ENCODE assay signal across 15 cellular contexts in genomic region chr6:30100154-30100553, GRCh38. TPM values are rescaled to one million over a fixed set of nuclear protein-coding genes. Genes with fewer than 3 reads are reported as not detected.
A peak's percentile ranks its signal among the peaks of the same experiment; 100 is the strongest.
DNase-seq lines count a peak whose midpoint lies in the region; ATAC-seq and TF ChIP-seq lines count a peak whose summit lies in the region.
"Had no signal": no experiment of that assay in that cellular context is flagged by ENCODE, and none has a peak within 500 bp of the region (broad histone marks: within the 10 kb centered on the region; RNA-seq: fewer than 3 reads in every experiment).

No MANE protein-coding gene starts in this region.

- no peaks in the 10 kb centered on the region for H3K36me3 ChIP-seq in CD4-positive, CD25-positive, alpha-beta regulatory T cell (ENCODE audit: control insufficient read depth, insufficient read depth, low read length)
- H3K36me3 ChIP-seq in breast epithelium (no peaks in the 10 kb centered on the region), tibial artery (no peaks in the 10 kb centered on the region)
- H3K36me3 ChIP-seq: MG63 had no signal

- H3K27me3 Mint-ChIP-seq in CD4-positive, CD25-positive, alpha-beta regulatory T cell: peaks cover 85% of the 10 kb centered on the region
- H3K27me3 Mint-ChIP-seq in HFFc6 (ENCODE audit: insufficient read depth): peaks cover 36% of the 10 kb centered on the region
- peaks cover 68 to 77% (median 70%) of the 10 kb centered on the region in 3 donors for H3K27me3 Mint-ChIP-seq in naive B cell

- no peak overlapping the region for H3K27ac ChIP-seq in CD4-positive, CD25-positive, alpha-beta regulatory T cell (ENCODE audit: insufficient read depth, low read length, poor library complexity, severe bottlenecking)
- H3K27ac ChIP-seq in breast epithelium (peak overlapping the region; percentile 88 to 93), tibial artery (no peak overlapping the region)

- H3K4me3 ChIP-seq in CD4-positive, CD25-positive, alpha-beta regulatory T cell (ENCODE audit: low read depth, low read length): no peak overlapping the region
- H3K4me3 ChIP-seq in breast epithelium (peak overlapping the region in 2 of 3 donors; percentile 51 to 68), tibial artery (peak overlapping the region in 1 of 2 donors; percentile 20)
- H3K4me3 ChIP-seq: MG63 had no signal

- in situ Hi-C loops in KBM-7 (cut with MboI; ENCODE audit: low pct_unique_long_range_greater_than_20kb, low sequenced_read_pairs): no loop called here

- H3K36me3 Mint-ChIP-seq in CD4-positive, CD25-positive, alpha-beta regulatory T cell: no peaks in the 10 kb centered on the region
- no peaks in the 10 kb centered on the region for H3K36me3 Mint-ChIP-seq in HFFc6 (ENCODE audit: low read depth)
- no peaks in the 10 kb centered on the region for H3K36me3 Mint-ChIP-seq in naive B cell

- H3K9me3 Mint-ChIP-seq in CD4-positive, CD25-positive, alpha-beta regulatory T cell: peaks cover 0 to 3% (median 0%) of the 10 kb centered on the region in 7 donors
- H3K9me3 Mint-ChIP-seq in HFFc6 (no peaks in the 10 kb centered on the region), naive B cell (peaks cover 0 to 5% (median 0%) of the 10 kb centered on the region in 7 donors)

- peaks cover 55% of the 10 kb centered on the region for H3K27me3 ChIP-seq in CD4-positive, CD25-positive, alpha-beta regulatory T cell (ENCODE audit: control insufficient read depth, insufficient read depth, low read length)
- H3K27me3 ChIP-seq in breast epithelium (peaks cover 0 to 9% of the 10 kb centered on the region in 2 donors), tibial artery (peaks cover 0 to 54% of the 10 kb centered on the region in 2 donors)
- H3K27me3 ChIP-seq: foreskin keratinocyte had no signal

- intact Hi-C loops in breast epithelium (cut with DNase I; ENCODE audit: low total_unique reads): no loop called here
- intact Hi-C loops in tibial artery (cut with DNase I; ENCODE audit: low total_unique reads): loop anchor here (5.0 kb wide), 2 partner anchors 33 to 37 kb away; partner anchors contain the start of genes PPP1R11 and TRIM40

- DNase-seq in CD4-positive, CD25-positive, alpha-beta regulatory T cell: no peak
- no peak for DNase-seq in HFFc6
- no peak for DNase-seq in breast epithelium (ENCODE audit: low spot score in 2 of 2)
- no peak for DNase-seq in naive B cell
- no peak for DNase-seq in MV-4-11 (lab: John Stamatoyannopoulos, UW)
- no peak for DNase-seq in KBM-7
- no peak for DNase-seq in stimulated activated naive CD4-positive, alpha-beta T cell (lab: John Stamatoyannopoulos, UW)
- no peak for DNase-seq in tibial artery
- DNase-seq: MG63, NCI-H774 had no signal

- TF ChIP-seq CTCF in HFFc6 (IDR thresholded peaks at IDR 0.05) (no peak), breast epithelium (IDR thresholded peaks at IDR 0.05) (no peak), tibial artery (IDR thresholded peaks at IDR 0.05) (no peak)

- H3K27ac Mint-ChIP-seq in CD4-positive, CD25-positive, alpha-beta regulatory T cell: peak overlapping the region in 1 of 3 donors; percentile 8
- H3K27ac Mint-ChIP-seq in HFFc6 (no peak overlapping the region), naive B cell (peak overlapping the region in 2 of 6 donors; percentile 39 to 80)

- ATAC-seq in CD4-positive, CD25-positive, alpha-beta regulatory T cell (ENCODE audit: low read depth in 2 of 2): no peak
- no peak for ATAC-seq in naive B cell (ENCODE audit: low read depth in 2 of 2)

- TF ChIP-seq POLR2A in breast epithelium (IDR thresholded peaks at IDR 0.05): no peak

- H3K4me1 ChIP-seq in CD4-positive, CD25-positive, alpha-beta regulatory T cell (ENCODE audit: control insufficient read depth, insufficient read depth, low read length, poor library complexity, severe bottlenecking): peaks cover 37% of the 10 kb centered on the region
- H3K4me1 ChIP-seq in breast epithelium (peaks cover 4 to 19% of the 10 kb centered on the region in 2 donors), tibial artery (peaks cover 0 to 38% (median 27%) of the 10 kb centered on the region in 4 donors)

- H3K4me1 Mint-ChIP-seq in CD4-positive, CD25-positive, alpha-beta regulatory T cell: peaks cover 14 to 57% (median 32%) of the 10 kb centered on the region in 4 donors
- H3K4me1 Mint-ChIP-seq in HFFc6 (ENCODE audit: low read depth): peaks cover 44% of the 10 kb centered on the region
- peaks cover 35 to 39% (median 36%) of the 10 kb centered on the region in 3 donors for H3K4me1 Mint-ChIP-seq in naive B cell

- H3K4me3 Mint-ChIP-seq in CD4-positive, CD25-positive, alpha-beta regulatory T cell: peak overlapping the region; percentile 3 to 57 (median 30)
- H3K4me3 Mint-ChIP-seq in HFFc6: peak overlapping the region; percentile 78
- H3K4me3 Mint-ChIP-seq in naive B cell: peak overlapping the region; percentile 23 to 85 (median 72)

- no peaks in the 10 kb centered on the region for H3K9me3 ChIP-seq in CD4-positive, CD25-positive, alpha-beta regulatory T cell (ENCODE audit: control insufficient read depth in 2 of 2, low read length in 2 of 2)
- H3K9me3 ChIP-seq in breast epithelium (no peaks in the 10 kb centered on the region), tibial artery (no peaks in the 10 kb centered on the region)
- H3K9me3 ChIP-seq: MG63 had no signal

RNA-seq across cellular contexts. Expression of gene TRIM31, which starts 12.7 kb away (rescaled TPM):
- total RNA-seq in CD4-positive, CD25-positive, alpha-beta regulatory T cell: not detected
- polyA plus RNA-seq in CD4-positive, CD25-positive, alpha-beta regulatory T cell: under 1 TPM in 2 of 4 donors, not detected in 2; 0.13 to 0.18 TPM
- total RNA-seq in HFFc6 (2021; fragmentation: NEBNext Ultra II Directional; extraction: Animal tissue kit (Norgen Biotek cat#: 25700)): not detected
- 1 to 10 TPM in 1 of 3 donors, not detected in 2; 3.3 TPM for total RNA-seq in breast epithelium
- not detected for polyA plus RNA-seq in naive B cell (ENCODE audit: low read depth in 6 of 6)
- total RNA-seq: cerebellum; mesenteric fat pad; skeletal muscle tissue; T-helper 1 cell treated with Interleukin-12 subunit alpha and Interleukin-12 subunit beta and Interleukin-4 antibody, amounts not matched to agents 30 ng/mL and 1 ng/mL, for 36 hours had no signal

RNA-seq across cellular contexts. Expression of gene RNF39, which starts 24.6 kb away (rescaled TPM):
- not detected for total RNA-seq in CD4-positive, CD25-positive, alpha-beta regulatory T cell
- under 1 TPM in 2 of 4 donors, not detected in 2; 0.14 to 0.23 TPM for polyA plus RNA-seq in CD4-positive, CD25-positive, alpha-beta regulatory T cell
- total RNA-seq in HFFc6 (2021; fragmentation: NEBNext Ultra II Directional; extraction: Animal tissue kit (Norgen Biotek cat#: 25700)): not detected
- 10 to 100 TPM in 2 of 3 donors, not detected in 1; 11.1 to 40.0 TPM for total RNA-seq in breast epithelium
- polyA plus RNA-seq in naive B cell (ENCODE audit: low read depth in 6 of 6): under 1 TPM in 2 of 6 donors, not detected in 4; 0.14 to 0.15 TPM
- total RNA-seq: mesenteric fat pad; skeletal muscle tissue; T-helper 1 cell treated with Interleukin-12 subunit alpha and Interleukin-12 subunit beta and Interleukin-4 antibody, amounts not matched to agents 30 ng/mL and 1 ng/mL, for 36 hours had no signal

RNA-seq across cellular contexts. Expression of gene PPP1R11, which starts 33.2 kb away (rescaled TPM):
- total RNA-seq in CD4-positive, CD25-positive, alpha-beta regulatory T cell: 59.4 TPM
- polyA plus RNA-seq in CD4-positive, CD25-positive, alpha-beta regulatory T cell: 100 to 1,000 TPM in 1 of 4 donors, 10 to 100 TPM in 3; 91.1 to 101 (median 96.0) TPM
- 10 to 100 TPM; 47.1 to 61.7 (median 53.2) TPM for total RNA-seq in HFFc6 (2021; fragmentation: NEBNext Ultra II Directional; extraction: Animal tissue kit (Norgen Biotek cat#: 25700))
- total RNA-seq in breast epithelium: 10 to 100 TPM; 28.2 to 43.5 (median 35.8) TPM
- polyA plus RNA-seq in naive B cell (ENCODE audit: low read depth in 6 of 6): 100 to 1,000 TPM in 2 of 6 donors, 10 to 100 TPM in 4; 70.9 to 101 (median 84.8) TPM

RNA-seq across cellular contexts. Expression of gene TRIM40, which starts 35.8 kb away (rescaled TPM):
- total RNA-seq in CD4-positive, CD25-positive, alpha-beta regulatory T cell: 0.39 TPM
- not detected for polyA plus RNA-seq in CD4-positive, CD25-positive, alpha-beta regulatory T cell
- not detected for total RNA-seq in HFFc6 (2021; fragmentation: NEBNext Ultra II Directional; extraction: Animal tissue kit (Norgen Biotek cat#: 25700))
- total RNA-seq in breast epithelium: under 1 TPM in 1 of 3 donors, not detected in 2; 0.33 TPM
- polyA plus RNA-seq in naive B cell (ENCODE audit: low read depth in 6 of 6): not detected
- total RNA-seq: cerebellum; foreskin keratinocyte; mesenteric fat pad; skeletal muscle tissue; T-helper 1 cell treated with Interleukin-12 subunit alpha and Interleukin-12 subunit beta and Interleukin-4 antibody, amounts not matched to agents 30 ng/mL and 1 ng/mL, for 36 hours had no signal
- polyA plus RNA-seq: foreskin keratinocyte had no signal

RNA-seq across cellular contexts. Expression of gene POLR1H, which starts 39.1 kb away (rescaled TPM):
- 37.8 TPM for total RNA-seq in CD4-positive, CD25-positive, alpha-beta regulatory T cell
- 100 to 1,000 TPM; 108 to 133 (median 122) TPM for polyA plus RNA-seq in CD4-positive, CD25-positive, alpha-beta regulatory T cell
- total RNA-seq in HFFc6 (2021; fragmentation: NEBNext Ultra II Directional; extraction: Animal tissue kit (Norgen Biotek cat#: 25700)): 10 to 100 TPM; 18.6 to 28.3 (median 23.9) TPM
- total RNA-seq in breast epithelium: 10 to 100 TPM; 14.2 to 39.7 (median 24.1) TPM
- polyA plus RNA-seq in naive B cell (ENCODE audit: low read depth in 6 of 6): 100 to 1,000 TPM in 1 of 6 donors, 10 to 100 TPM in 5; 40.2 to 102 (median 85.7) TPM

Comparison
In these comparisons a context has a peak if more than half of its experiments do, and no peak if none do; other contexts are left out.
1. H3K27ac ChIP-seq: peak in breast epithelium (2 of 2); none in CD4-positive, CD25-positive, alpha-beta regulatory T cell (single experiment) and tibial artery (0 of 2).
2. Peak in every context shown above with its lines, with median percentiles within 50 percentile points of each other: H3K4me3 Mint-ChIP-seq.